21 cellular contexts compared by ENCODE assay signal in the genomic region with DNA sequence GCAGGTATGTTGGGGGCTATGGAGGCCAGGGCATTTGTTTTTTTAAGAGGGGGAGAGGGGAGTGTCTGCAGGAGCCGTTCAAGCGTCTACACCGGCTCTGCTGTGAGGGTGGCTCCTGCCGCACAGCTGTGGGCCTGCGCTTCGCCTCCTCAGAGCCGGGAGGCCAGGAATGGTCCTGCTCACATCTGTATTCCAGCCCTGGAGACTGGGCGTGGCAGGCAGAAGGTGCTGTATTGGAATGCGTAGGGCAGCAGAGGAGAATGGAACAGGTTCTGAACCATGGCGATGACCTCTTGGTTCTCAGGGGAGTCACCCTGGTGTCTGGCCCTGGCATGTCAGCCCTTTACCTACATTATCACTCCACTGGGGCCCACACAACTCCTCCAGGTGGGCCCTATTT. TPM values are rescaled to one million over a fixed set of nuclear protein-coding genes. Genes with fewer than 3 reads are reported as not detected.
"Had no signal": no experiment of that assay in that cellular context is flagged by ENCODE, and none has a peak within 500 bp of the region (broad histone marks: within the 10 kb centered on the region; RNA-seq: fewer than 3 reads in every experiment).

No MANE protein-coding gene starts in this region.

- H3K36me3 ChIP-seq: left lung, right lobe of liver, stomach, transverse colon had no signal

- H3K27ac ChIP-seq: left lung, parathyroid adenoma, right lobe of liver, stomach, transverse colon had no signal

- H3K4me3 ChIP-seq: left lung, right lobe of liver, stomach, transverse colon had no signal

- H3K27me3 Mint-ChIP-seq: activated naive CD8-positive, alpha-beta T cell treated with anti-CD3 and anti-CD28 coated beads, Interleukin-2, amount 50 U/mL, for 24 hours had no signal

- H3K9me3 Mint-ChIP-seq: activated CD4-positive, alpha-beta memory T cell treated with anti-CD3 and anti-CD28 coated beads, Interleukin-2, amount 10 ng/mL, durations not matched to agents 7 days and 5 days; activated CD4-positive, alpha-beta T cell treated with anti-CD3 and anti-CD28 coated beads, Interleukin-2, amount 10 ng/mL, durations not matched to agents 24 days and 14 days; activated naive CD8-positive, alpha-beta T cell treated with anti-CD3 and anti-CD28 coated beads, Interleukin-2, amount 50 U/mL, for 24 hours; activated T-cell treated with anti-CD3 and anti-CD28 coated beads, Interleukin-2, amount 50 U/mL, for 72 hours; natural killer cell treated with Interleukin-12 subunit alpha and Interleukin-12 subunit beta and Interleukin-15 and Interleukin-18, amount 100 ng/mL, for 72 hours; stimulated activated memory B cell treated with anti-CD40 and anti-IgM and Interleukin-4, amounts not matched to agents 10 μg/mL and 1 μg/mL and 100 μg/mL, for 72 hours had no signal

- DNase-seq: activated CD4-positive, alpha-beta memory T cell treated with anti-CD3 and anti-CD28 coated beads, Interleukin-2, amount 10 ng/mL, durations not matched to agents 7 days and 5 days; activated CD4-positive, alpha-beta T cell treated with anti-CD3 and anti-CD28 coated beads, Interleukin-2, amount 10 ng/mL, durations not matched to agents 24 days and 14 days; activated gamma-delta T cell; activated naive CD4-positive, alpha-beta T cell treated with anti-CD3 and anti-CD28 coated beads, Interleukin-2, amount 50 U/mL, for 16 hours; activated naive CD8-positive, alpha-beta T cell treated with anti-CD3 and anti-CD28 coated beads, Interleukin-2, amount 50 U/mL, for 24 hours; activated T-cell treated with anti-CD3 and anti-CD28 coated beads, Interleukin-2, amount 50 U/mL, for 72 hours; effector CD8-positive, alpha-beta T cell; erythroblast; foreskin fibroblast; immature natural killer cell; small intestine; stimulated activated CD4-positive, alpha-beta T cell treated with anti-CD3 and anti-CD28 coated beads, Interleukin-15, amount 100 ng/mL, for 24 hours; stomach; T-helper 17 cell; transverse colon had no signal

- H3K4me3 Mint-ChIP-seq: activated CD4-positive, alpha-beta memory T cell treated with anti-CD3 and anti-CD28 coated beads, Interleukin-2, amount 10 ng/mL, durations not matched to agents 7 days and 5 days; activated CD4-positive, alpha-beta T cell treated with anti-CD3 and anti-CD28 coated beads, Interleukin-2, amount 10 ng/mL, durations not matched to agents 24 days and 14 days; activated naive CD8-positive, alpha-beta T cell treated with anti-CD3 and anti-CD28 coated beads, Interleukin-2, amount 50 U/mL, for 24 hours; activated T-cell treated with anti-CD3 and anti-CD28 coated beads, Interleukin-2, amount 50 U/mL, for 72 hours; immature natural killer cell; natural killer cell treated with Interleukin-12 subunit alpha and Interleukin-12 subunit beta and Interleukin-15 and Interleukin-18, amount 100 ng/mL, for 72 hours; stimulated activated memory B cell treated with anti-CD40 and anti-IgM and Interleukin-4, amounts not matched to agents 10 μg/mL and 1 μg/mL and 100 μg/mL, for 72 hours; T-helper 17 cell had no signal

- H3K9me3 ChIP-seq: left lung, right lobe of liver, stomach, transverse colon had no signal

- H3K4me1 Mint-ChIP-seq: stimulated activated memory B cell treated with anti-CD40 and anti-IgM and Interleukin-4, amounts not matched to agents 10 μg/mL and 1 μg/mL and 100 μg/mL, for 72 hours had no signal

- H3K27ac Mint-ChIP-seq: activated CD4-positive, alpha-beta memory T cell treated with anti-CD3 and anti-CD28 coated beads, Interleukin-2, amount 10 ng/mL, durations not matched to agents 7 days and 5 days; activated CD4-positive, alpha-beta T cell treated with anti-CD3 and anti-CD28 coated beads, Interleukin-2, amount 10 ng/mL, durations not matched to agents 24 days and 14 days; activated naive CD8-positive, alpha-beta T cell treated with anti-CD3 and anti-CD28 coated beads, Interleukin-2, amount 50 U/mL, for 24 hours; activated T-cell treated with anti-CD3 and anti-CD28 coated beads, Interleukin-2, amount 50 U/mL, for 72 hours; immature natural killer cell; natural killer cell treated with Interleukin-12 subunit alpha and Interleukin-12 subunit beta and Interleukin-15 and Interleukin-18, amount 100 ng/mL, for 72 hours; stimulated activated memory B cell treated with anti-CD40 and anti-IgM and Interleukin-4, amounts not matched to agents 10 μg/mL and 1 μg/mL and 100 μg/mL, for 72 hours; T-helper 17 cell had no signal

- H3K36me3 Mint-ChIP-seq: immature natural killer cell; natural killer cell treated with Interleukin-12 subunit alpha and Interleukin-12 subunit beta and Interleukin-15 and Interleukin-18, amount 100 ng/mL, for 72 hours; stimulated activated memory B cell treated with anti-CD40 and anti-IgM and Interleukin-4, amounts not matched to agents 10 μg/mL and 1 μg/mL and 100 μg/mL, for 72 hours had no signal

- H3K27me3 ChIP-seq: left lung, right lobe of liver, stomach had no signal

- ATAC-seq: activated naive CD8-positive, alpha-beta T cell treated with anti-CD3 and anti-CD28 coated beads, Interleukin-2, amount 50 U/mL, for 24 hours; activated T-cell treated with anti-CD3 and anti-CD28 coated beads, Interleukin-2, amount 50 U/mL, for 72 hours; left lung; right lobe of liver; T-helper 17 cell had no signal

RNA-seq across cellular contexts. Expression of gene INHBB, which starts 26.8 kb away (rescaled TPM):
- total RNA-seq: activated CD4-positive, alpha-beta memory T cell treated with anti-CD3 and anti-CD28 coated beads, Interleukin-2, amount 10 ng/mL, durations not matched to agents 7 days and 5 days; activated CD4-positive, alpha-beta T cell treated with anti-CD3 and anti-CD28 coated beads, Interleukin-2, amount 10 ng/mL, durations not matched to agents 24 days and 14 days; activated T-cell treated with anti-CD3 and anti-CD28 coated beads, Interleukin-2, amount 50 U/mL, for 72 hours; fibroblast of lung; natural killer cell treated with Interleukin-12 subunit alpha and Interleukin-12 subunit beta and Interleukin-15 and Interleukin-18, amount 100 ng/mL, for 72 hours; T-helper 17 cell had no signal
